In genomic region chr14:44961730-44962572, GRCh38 we compare ENCODE assay signal across 8 cellular contexts. TPM values are rescaled to one million over a fixed set of nuclear protein-coding genes. Genes with fewer than 3 reads are reported as not detected.
DNase-seq lines count a peak whose midpoint lies in the region; ATAC-seq and TF ChIP-seq lines count a peak whose summit lies in the region.

TSS of gene KLHL28 (minus strand) at chr14:44961947. CDS start at chr14:44945928, 16,019 bp downstream.
TSS of gene TOGARAM1 (plus strand) at chr14:44962190. CDS start at chr14:44962422, 232 bp downstream.

- TF ChIP-seq CTCF in CD14-positive monocyte (IDR thresholded peaks at IDR 0.05) (no peak), dorsolateral prefrontal cortex (IDR thresholded peaks at IDR 0.05 in 54 of 56, conservative IDR thresholded peaks at IDR 0.05 in 2 of 56; ENCODE audit: low read depth in 1 of 56, partially characterized antibody in 56 of 56) (peak in 12 of 56 donors; percentile 5 to 40 (median 14)), liver (IDR thresholded peaks at IDR 0.05; ENCODE audit: low read depth, low read length, missing input control) (no peak)

- H3K36me3 Mint-ChIP-seq in CD14-positive monocyte, result peaks cover 0 to 2% of the 10 kb centered on the region in 2 donors

- H3K27ac ChIP-seq in dorsolateral prefrontal cortex, result peak within 1 kb of the TSS; percentile 42 to 95 (median 87)
- peak within 1 kb of the TSS; percentile 85 to 93 for H3K27ac ChIP-seq in liver (ENCODE audit: low read depth in 1 of 2, low read length in 2 of 2)

- H3K27ac Mint-ChIP-seq in CD14-positive monocyte, result no peak within 1 kb of the TSS

- DNase-seq in CD14-positive monocyte (ENCODE audit: low spot score), result peak; percentile 99
- DNase-seq in NCI-H748 (lab: John Stamatoyannopoulos, UW; ENCODE audit: unreplicated experiment), result peak; percentile 100
- DNase-seq in activated CD4-positive, alpha-beta T cell treated with anti-CD3 and anti-CD28 coated beads, Interleukin-2, amount 50 U/mL, for 24 hours (ENCODE audit: low read depth in 1 of 2, low spot score in 1 of 2), result peak; percentile 80 to 97
- peak; percentile 96 to 100 (median 99) for DNase-seq in dorsolateral prefrontal cortex
- DNase-seq in stimulated activated CD4-positive, alpha-beta T cell treated with anti-CD3 and anti-CD28 coated beads, Interleukin-4, amount 100 ng/mL, for 24 hours, result peak; percentile 98

- intact Hi-C loops in CD14-positive monocyte (cut with micrococcal nuclease) (loop anchor here (2.0 to 10.0 kb wide), 7 partner anchors 65 to 290 kb away; partner anchors contain the start of genes FANCM (in 2 of the 2), PRPF39 (in 2 of the 2), FKBP3 (in 1 of the 2) and MIS18BP1 (in 1 of the 2)), dorsolateral prefrontal cortex (cut with DNase I) (loop anchor here (1.0 to 5.0 kb wide), 7 partner anchors 50 to 173 kb away; partner anchors contain the start of genes FKBP3 (in 2 of the 2), PRPF39 (in 2 of the 2) and FANCM (in 1 of the 2))

- peak in 1 of 2 donors; percentile 24 for TF ChIP-seq RAD21 in liver (IDR thresholded peaks at IDR 0.05)

- H3K27me3 Mint-ChIP-seq in CD14-positive monocyte (ENCODE audit: low read depth in 3 of 3), result no peaks in the 10 kb centered on the region

- H3K9ac ChIP-seq in liver (ENCODE audit: low read depth in 1 of 2, low read length in 2 of 2), result peak within 1 kb of the TSS; percentile 81 to 87

- peaks cover 52% of the 10 kb centered on the region for H3K4me1 Mint-ChIP-seq in CD14-positive monocyte

- no peaks in the 10 kb centered on the region for H3K9me3 ChIP-seq in liver (ENCODE audit: control insufficient read depth in 4 of 4, low read length in 3 of 4)

- H3K9me3 Mint-ChIP-seq in CD14-positive monocyte, result peaks cover 0 to 20% (median 7%) of the 10 kb centered on the region in 7 donors

- no peaks in the 10 kb centered on the region for H3K36me3 ChIP-seq in liver (ENCODE audit: control insufficient read depth in 4 of 4, insufficient read depth in 3 of 4, low read depth in 1 of 4, low read length in 3 of 4)

- peak; percentile 93 for ATAC-seq in GM19395 (IDR thresholded peaks at IDR 0.05; ENCODE audit: unreplicated experiment)
- ATAC-seq in HG03558 (IDR thresholded peaks at IDR 0.05; ENCODE audit: extremely low read depth, unreplicated experiment), result peak; percentile 94

- no peaks in the 10 kb centered on the region for H3K27me3 ChIP-seq in dorsolateral prefrontal cortex
- H3K27me3 ChIP-seq in liver (ENCODE audit: control insufficient read depth in 4 of 4, insufficient read depth in 4 of 4, low read length in 3 of 4), result no peaks in the 10 kb centered on the region

- H3K4me3 Mint-ChIP-seq in CD14-positive monocyte, result no peak within 1 kb of the TSS

- WGBS in liver, result under 1% methylated on average over 42 of the region's 42 CpGs

- H3K4me1 ChIP-seq in liver (ENCODE audit: control insufficient read depth in 4 of 4, insufficient read depth in 4 of 4, low read length in 3 of 4), result peaks cover 5 to 50% (median 42%) of the 10 kb centered on the region in 4 donors

- H3K4me3 ChIP-seq in dorsolateral prefrontal cortex (peak within 1 kb of the TSS; percentile 56 to 98 (median 87)), liver (ENCODE audit: low read depth in 1 of 3, low read length in 3 of 3) (peak within 1 kb of the TSS; percentile 74 to 99 (median 90))

TF ChIP-seq in liver, 16 proteins besides CTCF, POLR2A, EP300 and RAD21:
- peak; percentile 87 for TF ChIP-seq SP1 (IDR thresholded peaks at IDR 0.05)
- peak; percentile 80 to 87 for TF ChIP-seq HNF4A (conservative IDR thresholded peaks at IDR 0.05)
- peak; percentile 88 for TF ChIP-seq ZBTB33 (IDR thresholded peaks at IDR 0.05)
- peak; percentile 88 for TF ChIP-seq TAF1 (conservative IDR thresholded peaks at IDR 0.05)
- peak; percentile 79 for TF ChIP-seq REST (IDR thresholded peaks at IDR 0.05)
- TF ChIP-seq RXRA (IDR thresholded peaks at IDR 0.05), result peak; percentile 63 to 78
- no peak for TF ChIP-seq ATF3 (IDR thresholded peaks at IDR 0.05)
- TF ChIP-seq FOXA2 (IDR thresholded peaks at IDR 0.05), result peak; percentile 70
- TF ChIP-seq NR2F2 (IDR thresholded peaks at IDR 0.05), result peak; percentile 99
- peak; percentile 96 to 99 for TF ChIP-seq GABPA (IDR thresholded peaks at IDR 0.05 in 1 of 2, conservative IDR thresholded peaks at IDR 0.05 in 1 of 2)
- peak; percentile 11 for TF ChIP-seq FOXA1 (IDR thresholded peaks at IDR 0.05)
- TF ChIP-seq HNF4G (IDR thresholded peaks at IDR 0.05), result peak; percentile 55
- TF ChIP-seq JUND (IDR thresholded peaks at IDR 0.05), result peak in 1 of 2 donors; percentile 76
- TF ChIP-seq MAX (IDR thresholded peaks at IDR 0.05), result peak; percentile 96
- TF ChIP-seq YY1 (IDR thresholded peaks at IDR 0.05), result peak; percentile 96
- peak; percentile 45 to 63 for TF ChIP-seq EGR1 (IDR thresholded peaks at IDR 0.05; ENCODE audit: low read depth in 2 of 2)

RNA-seq across cellular contexts. Expression of gene KLHL28, which starts in this region (rescaled TPM):
- 10 to 100 TPM; 16.4 to 16.8 TPM for polyA plus RNA-seq in CD14-positive monocyte
- total RNA-seq in dorsolateral prefrontal cortex, result 10 to 100 TPM; 15.5 to 37.2 (median 24.2) TPM
- 1 to 10 TPM; 7.4 to 7.9 TPM for total RNA-seq in liver
- 1 to 10 TPM; 2.3 to 4.1 TPM for polyA plus RNA-seq in liver

RNA-seq across cellular contexts. Expression of gene TOGARAM1, which starts in this region (rescaled TPM):
- 1 to 10 TPM; 2.6 to 3.4 TPM for polyA plus RNA-seq in CD14-positive monocyte
- total RNA-seq in dorsolateral prefrontal cortex, result 10 to 100 TPM; 39.9 to 74.9 (median 59.1) TPM
- total RNA-seq in liver, result 10 to 100 TPM; 10.5 to 12.7 TPM
- polyA plus RNA-seq in liver, result 1 to 10 TPM; 2.5 to 4.4 TPM

Comparison
In these comparisons a context has a peak if more than half of its experiments do, and no peak if none do; other contexts are left out.
1. Peak in every context shown above with its lines: DNase-seq, ATAC-seq, H3K4me3 ChIP-seq and H3K27ac ChIP-seq.